8 cellular contexts compared by ENCODE assay signal in genomic region chr9:114503522-114504340, GRCh38. TPM values are rescaled to one million over a fixed set of nuclear protein-coding genes. Genes with fewer than 3 reads are reported as not detected.
DNase-seq lines count a peak whose midpoint lies in the region; ATAC-seq and TF ChIP-seq lines count a peak whose summit lies in the region.

No MANE protein-coding gene starts in this region.

- H3K27me3 ChIP-seq in HCT116 (ENCODE audit: insufficient read depth, low read length) (peaks cover 12% of the 10 kb centered on the region), SJSA1 (replicated peaks) (peaks cover 25% of the 10 kb centered on the region), gastrocnemius medialis (peaks cover 48 to 52% (median 50%) of the 10 kb centered on the region in 3 donors), aorta (ENCODE audit: control insufficient read depth in 1 of 2, insufficient read depth in 2 of 2, low read length in 1 of 2) (no peaks in the 10 kb centered on the region)

- H3K79me2 ChIP-seq in HCT116 (ENCODE audit: insufficient read depth, low read length): no peaks in the 10 kb centered on the region; the same call in 1 of the 2 replicates

- intact Hi-C loops in HCT116 (cut with micrococcal nuclease) (no loop called here), gastrocnemius medialis (cut with DNase I; ENCODE audit: low total_unique reads) (no loop called here), aorta (cut with DNase I) (no loop called here)

- WGBS in aorta, 2 donors: 75 to 78% methylated on average over 18 of the region's 18 CpGs

- H3K4me3 ChIP-seq in HCT116 (replicated peaks in 1 of 2; ENCODE audit: low read depth in 1 of 2, low read length in 2 of 2): peak overlapping the region; percentile 48 to 63
- peak overlapping the region; percentile 74; the same call in 1 of the 2 replicates for H3K4me3 ChIP-seq in SJSA1
- H3K4me3 ChIP-seq in foreskin fibroblast (ENCODE audit: low read depth in 1 of 2, low read length in 2 of 2): peak overlapping the region; percentile 46 to 64
- peak overlapping the region in 3 of 4 donors; percentile 59 to 69 (median 66) for H3K4me3 ChIP-seq in gastrocnemius medialis
- H3K4me3 ChIP-seq in aorta (ENCODE audit: low read length in 2 of 2): no peak overlapping the region

- no peaks in the 10 kb centered on the region for H3K9me3 ChIP-seq in HCT116 (ENCODE audit: control insufficient read depth in 1 of 2, insufficient read depth in 1 of 2, low read depth in 1 of 2, low read length in 2 of 2)
- H3K9me3 ChIP-seq in SJSA1 (replicated peaks): no peaks in the 10 kb centered on the region
- no peaks in the 10 kb centered on the region for H3K9me3 ChIP-seq in gastrocnemius medialis
- H3K9me3 ChIP-seq in aorta (ENCODE audit: control insufficient read depth, low read length): no peaks in the 10 kb centered on the region

- ATAC-seq in HCT116: 0 out of 2 replicates have a peak, but pooled peaks have one; percentile 0
- ATAC-seq in gastrocnemius medialis: no peak
- no peak for ATAC-seq in HG02938 (IDR thresholded peaks at IDR 0.05; ENCODE audit: unreplicated experiment)
- no peak for ATAC-seq in GM21723 (IDR thresholded peaks at IDR 0.05; ENCODE audit: unreplicated experiment)
- no peak for ATAC-seq in aorta (ENCODE audit: low FRiP score)
- ATAC-seq in HG03439 (IDR thresholded peaks at IDR 0.05; ENCODE audit: unreplicated experiment): no peak

- TF ChIP-seq RAD21 in HCT116 (IDR thresholded peaks at IDR 0.05; ENCODE audit: low read depth): no peak

- DNase-seq in HCT116 (ENCODE audit: low read depth, low spot score): no peak
- DNase-seq in SJSA1 (ENCODE audit: low read depth in 1 of 2, low spot score in 2 of 2): no peak
- no peak for DNase-seq in foreskin fibroblast
- DNase-seq in gastrocnemius medialis: no peak
- no peak for DNase-seq in aorta

- CTCF ChIA-PET in HCT116 (lab: Charles Lee): interaction anchor here (0.7 to 1.9 kb wide), 5 partner anchors 15 to 151 kb away, joined by 3 to 6 read pairs (median 5); no protein-coding TSS in a partner anchor

- TF ChIP-seq CTCF in HCT116 (IDR thresholded peaks at IDR 0.05 in 2 of 3, conservative IDR thresholded peaks at IDR 0.05 in 1 of 3; ENCODE audit: borderline replicate concordance in 1 of 3, insufficient read depth in 1 of 3, low read depth in 2 of 3, low read length in 2 of 3) (no peak), foreskin fibroblast (IDR thresholded peaks at IDR 0.05; ENCODE audit: low read depth, low read length) (no peak), gastrocnemius medialis (IDR thresholded peaks at IDR 0.05 in 4 of 5, conservative IDR thresholded peaks at IDR 0.05 in 1 of 5) (no peak)

- in situ Hi-C loops in gastrocnemius medialis (cut with MboI; ENCODE audit: low sequenced_read_pairs in 4 of 4): no loop called here

- POLR2A ChIA-PET in HCT116 (lab: Charles Lee): interaction anchor here (1.3 kb wide), 1 partner anchor 34 kb away, joined by 4 read pairs; no protein-coding TSS in a partner anchor

- H4K20me1 ChIP-seq in HCT116 (ENCODE audit: insufficient read depth): no peaks in the 10 kb centered on the region

- no peaks in the 10 kb centered on the region for H3K9me2 ChIP-seq in HCT116 (ENCODE audit: insufficient read depth)

- H3K27ac ChIP-seq in HCT116 (ENCODE audit: low read depth, low read length): no peak overlapping the region
- H3K27ac ChIP-seq in SJSA1: no peak overlapping the region
- H3K27ac ChIP-seq in gastrocnemius medialis: no peak overlapping the region
- H3K27ac ChIP-seq in aorta (ENCODE audit: low read depth in 1 of 2, low read length in 2 of 2): no peak overlapping the region

- peak overlapping the region; percentile 95 for H3K4me2 ChIP-seq in HCT116 (ENCODE audit: low read length)

- no peak overlapping the region for H2AFZ ChIP-seq in HCT116 (ENCODE audit: low read depth, low read length, poor library complexity, severe bottlenecking)

- BruUV-seq in HCT116 (replicated peaks; lab: Mats Ljungman, UMichigan): no TSS peak

- TF ChIP-seq POLR2A in HCT116 (IDR thresholded peaks at IDR 0.05; ENCODE audit: borderline replicate concordance, extremely low read depth, insufficient read depth, insufficient read length) (no peak), gastrocnemius medialis (IDR thresholded peaks at IDR 0.05) (no peak)

- H3K9ac ChIP-seq in HCT116 (ENCODE audit: low read length): no peak overlapping the region; the same call in 1 of the 2 replicates

- H3K36me3 ChIP-seq in HCT116 (ENCODE audit: control insufficient read depth in 1 of 2, insufficient read depth in 2 of 2, low read length in 2 of 2) (no peaks in the 10 kb centered on the region), SJSA1 (peaks cover 5% of the 10 kb centered on the region; the same call in 1 of the 2 replicates), gastrocnemius medialis (no peaks in the 10 kb centered on the region), aorta (ENCODE audit: control insufficient read depth in 1 of 2, insufficient read depth in 2 of 2, low read length in 1 of 2) (no peaks in the 10 kb centered on the region)

- H3K4me1 ChIP-seq in HCT116 (ENCODE audit: control insufficient read depth in 1 of 2, insufficient read depth in 2 of 2, low read length in 2 of 2) (peaks cover 4 to 37% of the 10 kb centered on the region in 2 experiments; a peak in 3 of 4 replicates), SJSA1 (replicated peaks) (peaks cover 36% of the 10 kb centered on the region), gastrocnemius medialis (peaks cover 0 to 6% of the 10 kb centered on the region in 2 donors), aorta (ENCODE audit: control insufficient read depth in 1 of 2, insufficient read depth in 2 of 2, low read length in 2 of 2) (no peaks in the 10 kb centered on the region)

- RAD21 ChIA-PET in HCT116 (lab: Charles Lee; ENCODE audit: low non-redundant PET in 1 of 2, low total read pairs in 2 of 2, uncharacterized antibody in 2 of 2, unreplicated experiment in 2 of 2): interaction anchor here (1.3 to 1.4 kb wide), 2 partner anchors 149 to 150 kb away, joined by 3 to 4 read pairs; no protein-coding TSS in a partner anchor

TF ChIP-seq in HCT116, 20 proteins besides CTCF, POLR2A, EP300 and RAD21:
- TF ChIP-seq CEBPB (IDR thresholded peaks at IDR 0.05; ENCODE audit: low read depth) (no peak), ATF3 (IDR thresholded peaks at IDR 0.05) (no peak), ZFX (IDR thresholded peaks at IDR 0.05) (no peak), FOSL1 (IDR thresholded peaks at IDR 0.05; ENCODE audit: low read depth) (no peak), JUND (IDR thresholded peaks at IDR 0.05) (no peak), SRF (IDR thresholded peaks at IDR 0.05; ENCODE audit: low read depth) (no peak), SIN3A (IDR thresholded peaks at IDR 0.05; ENCODE audit: low read depth) (no peak), EZH2phosphoT487 (IDR thresholded peaks at IDR 0.05; ENCODE audit: borderline replicate concordance) (no peak), TCF7L2 (IDR thresholded peaks at IDR 0.05; ENCODE audit: borderline replicate concordance, extremely low read depth, insufficient read depth, insufficient read length) (no peak), ELF1 (IDR thresholded peaks at IDR 0.05; ENCODE audit: borderline replicate concordance, low read depth) (no peak), EZH2 (IDR thresholded peaks at IDR 0.05) (no peak), ZNF274 (IDR thresholded peaks at IDR 0.05; ENCODE audit: low read depth, low read length) (no peak), REST (IDR thresholded peaks at IDR 0.05; ENCODE audit: low read depth) (no peak)
- TF ChIP-seq, protein P1, sequence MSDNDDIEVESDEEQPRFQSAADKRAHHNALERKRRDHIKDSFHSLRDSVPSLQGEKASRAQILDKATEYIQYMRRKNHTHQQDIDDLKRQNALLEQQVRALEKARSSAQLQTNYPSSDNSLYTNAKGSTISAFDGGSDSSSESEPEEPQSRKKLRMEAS (IDR thresholded peaks at IDR 0.05): no peak

RNA-seq across cellular contexts. Expression of gene WHRN, which starts 1.5 kb away (rescaled TPM):
- total RNA-seq in HCT116 (2021; ENCODE audit: unreplicated experiment) (12.8 TPM), gastrocnemius medialis (under 1 TPM in 2 of 4 donors, not detected in 2; 0.16 to 0.18 TPM), aorta (1 to 10 TPM; 3.8 to 4.0 TPM)
- polyA plus RNA-seq in HCT116 (2012): 13.1 and 15.7 TPM in 2 replicates
- 0.50 and 1.4 TPM in 2 replicates for total RNA-seq in SJSA1 (2014; rRNA removed; shearing (Covaris generic))
- polyA plus RNA-seq in aorta: 1 to 10 TPM; 1.5 to 3.4 TPM

Comparison
In these comparisons a context has a peak if more than half of its experiments do, and no peak if none do; other contexts are left out.
1. H3K4me3 ChIP-seq: peak in HCT116 (2 of 2), SJSA1 (single experiment), foreskin fibroblast (2 of 2) and gastrocnemius medialis (3 of 4); none in aorta (0 of 2).